21 cellular contexts compared by ENCODE assay signal in the genomic region with DNA sequence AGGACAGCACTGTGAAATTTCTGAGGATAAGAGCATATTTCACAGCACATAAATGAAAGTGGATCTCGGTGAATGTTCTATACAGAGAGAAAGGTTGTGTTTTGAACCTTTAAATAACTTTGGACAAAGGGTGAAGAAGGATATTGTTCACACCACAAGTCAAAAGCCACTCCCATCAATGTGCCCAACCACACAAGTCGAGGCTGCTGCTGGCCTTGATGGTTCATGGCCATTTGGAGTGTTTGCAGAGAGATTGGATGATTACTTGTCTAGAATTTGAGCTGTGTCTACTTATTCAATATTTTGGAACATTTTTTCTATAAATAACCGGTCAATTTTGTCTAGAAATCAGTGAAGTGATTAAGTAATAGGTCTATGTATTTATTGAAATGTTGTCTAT.
"Had no signal": no experiment of that assay in that cellular context is flagged by ENCODE, and none has a peak within 500 bp of the region (broad histone marks: within the 10 kb centered on the region; RNA-seq: fewer than 3 reads in every experiment).

No MANE protein-coding gene starts in this region.

- H3K27ac ChIP-seq: colonic mucosa, gastroesophageal sphincter, heart left ventricle, left ventricle myocardium inferior, parathyroid adenoma, sigmoid colon, spleen, thoracic aorta, upper lobe of right lung had no signal

- H3K36me3 ChIP-seq: colonic mucosa, gastroesophageal sphincter, heart left ventricle, left ventricle myocardium inferior, sigmoid colon, spleen, thoracic aorta, upper lobe of right lung had no signal

- H2AFZ ChIP-seq: parathyroid adenoma had no signal

- DNase-seq: activated CD4-positive, alpha-beta T cell treated with anti-CD3 and anti-CD28 coated beads, Interleukin-2, amount 50 U/mL, for 1 hour; activated CD4-positive, CD25-positive, alpha-beta regulatory T cell treated with anti-CD3 and anti-CD28 coated beads, Interleukin-2, amount 50 U/mL, for 72 hours; activated CD8-positive, alpha-beta memory T cell treated with anti-CD3 and anti-CD28 coated beads, Interleukin-2, amount 50 U/mL, for 4 hours; activated effector memory CD4-positive, alpha-beta T cell treated with Interleukin-2 at 50 U/mL for 16 hours; activated naive CD4-positive, alpha-beta T cell treated with anti-CD3 and anti-CD28 coated beads, Interleukin-2, amount 10 ng/mL, durations not matched to agents 7 days and 5 days; activated T-cell treated with anti-CD3 and anti-CD28 coated beads, Interleukin-2, amount 50 U/mL, for 4 hours; aorta; colonic mucosa; heart left ventricle; left ventricle myocardium inferior; naive thymus-derived CD4-positive, alpha-beta T cell; sigmoid colon; spleen; stimulated activated CD4-positive, alpha-beta T cell treated with anti-CD3 and anti-CD28 coated beads, Interleukin-4, amount 100 ng/mL, for 4 hours; T-cell; T1000; upper lobe of right lung had no signal

- H3K4me3 ChIP-seq: colonic mucosa, gastroesophageal sphincter, heart left ventricle, left ventricle myocardium inferior, sigmoid colon, spleen, thoracic aorta, upper lobe of right lung had no signal

- H3K4me1 ChIP-seq: colonic mucosa, parathyroid adenoma had no signal

- H3K27me3 ChIP-seq: colonic mucosa, sigmoid colon had no signal

- H3K9me3 ChIP-seq: colonic mucosa, gastroesophageal sphincter, heart left ventricle, left ventricle myocardium inferior, sigmoid colon, spleen, thoracic aorta, upper lobe of right lung had no signal

- H3K79me2 ChIP-seq: parathyroid adenoma had no signal

- ATAC-seq: activated T-cell treated with anti-CD3 and anti-CD28 coated beads, Interleukin-2, amount 50 U/mL, for 4 hours; gastroesophageal sphincter; heart left ventricle; naive thymus-derived CD4-positive, alpha-beta T cell; stimulated activated memory B cell treated with anti-CD40 and anti-IgM and Interleukin-4, amounts not matched to agents 10 μg/mL and 1 μg/mL and 100 μg/mL, for 72 hours; T-cell; upper lobe of right lung had no signal

- H3K9ac ChIP-seq: parathyroid adenoma had no signal
